ENCODE assay signal across 1 cellular context in genomic region chr2:70984576-70985282, GRCh38.
TF ChIP-seq lines count a peak whose summit lies in the region.

No MANE protein-coding gene starts in this region.

TF ChIP-seq in H1, 55 proteins besides CTCF, POLR2A, EP300 and RAD21:
- TF ChIP-seq CREB1 (IDR thresholded peaks at IDR 0.05), result peak; percentile 68
- TF ChIP-seq EGR1 (IDR thresholded peaks at IDR 0.05; ENCODE audit: borderline replicate concordance, low read depth, low read length), result no peak
- no peak for TF ChIP-seq SRF (IDR thresholded peaks at IDR 0.05; ENCODE audit: low read depth, low read length)
- 0 out of 2 replicates have a peak, but pooled peaks have one; percentile 42 for TF ChIP-seq KDM1A (IDR thresholded peaks at IDR 0.05; ENCODE audit: borderline replicate concordance, low read length)
- no peak for TF ChIP-seq SP1 (IDR thresholded peaks at IDR 0.05; ENCODE audit: low read depth, low read length)
- TF ChIP-seq SUZ12 (IDR thresholded peaks at IDR 0.05; ENCODE audit: low read length), result no peak
- peak; percentile 73 for TF ChIP-seq E2F6 (IDR thresholded peaks at IDR 0.05)
- TF ChIP-seq SIRT6 (IDR thresholded peaks at IDR 0.05; ENCODE audit: low read length), result no peak
- TF ChIP-seq SIN3A (conservative IDR thresholded peaks at IDR 0.05 in 1 of 2, IDR thresholded peaks at IDR 0.05 in 1 of 2; ENCODE audit: low read depth in 1 of 2, low read length in 2 of 2), result peak; percentile 78 to 82; a peak in 2 of 4 replicates
- TF ChIP-seq TBP (IDR thresholded peaks at IDR 0.05; ENCODE audit: low read depth, low read length), result peak; percentile 14; the same call in 1 of the 2 replicates
- peak; percentile 27 for TF ChIP-seq KDM4A (IDR thresholded peaks at IDR 0.05; ENCODE audit: low read depth, low read length, severe bottlenecking)
- TF ChIP-seq GABPA (IDR thresholded peaks at IDR 0.05; ENCODE audit: borderline replicate concordance, insufficient read depth, low read length), result 0 out of 2 replicates have a peak, but pooled peaks have one; percentile 51
- peak; percentile 16; the same call in 1 of the 2 replicates for TF ChIP-seq NRF1 (IDR thresholded peaks at IDR 0.05; ENCODE audit: low read depth, low read length)
- peak; percentile 95 for TF ChIP-seq MAX (IDR thresholded peaks at IDR 0.05)
